9 cellular contexts compared by ENCODE assay signal in the genomic region with DNA sequence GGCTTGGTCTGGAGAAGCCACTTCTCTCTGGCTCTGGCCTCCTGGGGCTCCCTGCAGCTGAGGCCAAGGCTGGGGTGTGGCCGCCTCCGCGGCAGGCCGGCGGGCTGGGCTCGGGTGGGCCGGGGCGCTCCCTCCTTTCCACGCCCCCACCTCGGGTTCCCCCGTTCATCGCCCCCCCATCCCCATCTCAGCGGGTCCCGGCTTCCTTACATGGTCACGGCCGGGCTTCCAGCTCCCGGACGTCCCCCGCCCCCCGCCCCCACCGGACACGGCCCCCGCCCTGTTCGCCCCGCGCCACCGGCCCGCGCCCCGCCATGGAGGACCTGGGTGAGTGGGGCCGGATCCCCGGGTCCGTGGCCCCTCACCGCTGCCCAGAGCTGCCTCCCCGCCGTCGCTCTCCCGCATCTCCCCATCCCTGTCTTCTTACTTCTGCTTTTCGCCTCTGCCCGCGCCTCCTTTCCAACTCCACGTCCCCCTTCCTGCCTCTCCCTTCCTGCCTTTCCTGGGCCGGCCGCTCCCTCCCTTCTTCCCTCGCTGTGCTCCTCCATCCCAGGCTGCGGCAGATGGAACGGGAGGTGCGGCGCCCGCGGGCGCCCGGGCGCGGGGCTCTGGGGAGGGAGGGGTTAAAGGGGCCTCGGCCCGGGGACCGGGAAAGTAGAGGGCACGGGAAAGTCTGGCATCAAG. TPM values are rescaled to one million over a fixed set of nuclear protein-coding genes. Genes with fewer than 3 reads are reported as not detected.
DNase-seq lines count a peak whose midpoint lies in the region; ATAC-seq and TF ChIP-seq lines count a peak whose summit lies in the region.
"Had no signal": no experiment of that assay in that cellular context is flagged by ENCODE, and none has a peak within 500 bp of the region (broad histone marks: within the 10 kb centered on the region; RNA-seq: fewer than 3 reads in every experiment).

A gene (plus strand): TSS at position 278 of the 684 bp plus-strand sequence. CDS start 37 bp downstream, at position 315.

- H3K9me3 Mint-ChIP-seq in activated T-cell treated with anti-CD3 and anti-CD28 coated beads, Interleukin-2, amount 50 U/mL, for 72 hours, result no peaks in the 10 kb centered on the region
- H3K9me3 Mint-ChIP-seq in natural killer cell, result no peaks in the 10 kb centered on the region
- H3K9me3 Mint-ChIP-seq: activated naive CD4-positive, alpha-beta T cell treated with anti-CD3 and anti-CD28 coated beads, Interleukin-2, amount 50 U/mL, for 72 hours had no signal

- no peaks in the 10 kb centered on the region for H3F3A ChIP-seq in MM.1S (ENCODE audit: insufficient read depth, low read length)

- H3K27ac Mint-ChIP-seq in activated T-cell treated with anti-CD3 and anti-CD28 coated beads, Interleukin-2, amount 50 U/mL, for 72 hours, result peak within 1 kb of the TSS; percentile 57
- H3K27ac Mint-ChIP-seq in natural killer cell, result peak within 1 kb of the TSS in 1 of 2 donors; percentile 42

- no peaks in the 10 kb centered on the region for H4K20me1 ChIP-seq in MM.1S (ENCODE audit: insufficient read depth, low read length)

- intact Hi-C loops in natural killer cell (cut with micrococcal nuclease), result no loop called here

- DNase-seq in activated T-cell treated with anti-CD3 and anti-CD28 coated beads, Interleukin-2, amount 50 U/mL, for 72 hours, result no peak
- DNase-seq in activated T-cell treated with anti-CD3 and anti-CD28 coated beads, Interleukin-2, amount 50 U/mL, for 1 hour, result no peak
- DNase-seq in fibroblast of the aortic adventitia (ENCODE audit: low read depth), result peak; percentile 67
- no peak for DNase-seq in natural killer cell
- DNase-seq in MM.1S, result no peak
- DNase-seq in superior temporal gyrus (ENCODE audit: extremely low spot score), result no peak

- no peaks in the 10 kb centered on the region for H3K79me2 ChIP-seq in MM.1S (ENCODE audit: low read length)

- peaks cover 25% of the 10 kb centered on the region for H3K27me3 ChIP-seq in MM.1S (replicated peaks; ENCODE audit: insufficient read depth, low read length)

- H3K4me1 Mint-ChIP-seq in activated T-cell treated with anti-CD3 and anti-CD28 coated beads, Interleukin-2, amount 50 U/mL, for 72 hours (ENCODE audit: low read depth), result peaks cover 24% of the 10 kb centered on the region
- peaks cover 0 to 20% of the 10 kb centered on the region in 2 donors for H3K4me1 Mint-ChIP-seq in natural killer cell

- peaks cover 0 to 3% of the 10 kb centered on the region in 2 donors for H3K36me3 Mint-ChIP-seq in activated T-cell treated with anti-CD3 and anti-CD28 coated beads, Interleukin-2, amount 50 U/mL, for 72 hours (ENCODE audit: insufficient read depth in 2 of 2)
- no peaks in the 10 kb centered on the region for H3K36me3 Mint-ChIP-seq in natural killer cell
- H3K36me3 Mint-ChIP-seq: activated naive CD4-positive, alpha-beta T cell treated with anti-CD3 and anti-CD28 coated beads, Interleukin-2, amount 50 U/mL, for 72 hours had no signal

- no peaks in the 10 kb centered on the region for H3K9me3 ChIP-seq in MM.1S (replicated peaks; ENCODE audit: insufficient read depth, low read length)

- H3K4me3 ChIP-seq in WI38 (ENCODE audit: low read depth, low read length), result peak within 1 kb of the TSS; percentile 70
- peak within 1 kb of the TSS; percentile 82 for H3K4me3 ChIP-seq in fibroblast of the aortic adventitia (ENCODE audit: low read depth, low read length)
- H3K4me3 ChIP-seq in MM.1S (ENCODE audit: low read length), result no peak within 1 kb of the TSS

- peaks cover 49% of the 10 kb centered on the region for H3K27me3 Mint-ChIP-seq in activated T-cell treated with anti-CD3 and anti-CD28 coated beads, Interleukin-2, amount 50 U/mL, for 72 hours (ENCODE audit: low read depth)
- H3K27me3 Mint-ChIP-seq in natural killer cell (ENCODE audit: low read depth in 2 of 2), result peaks cover 0 to 23% of the 10 kb centered on the region in 2 donors

- H3K36me3 ChIP-seq in MM.1S (replicated peaks; ENCODE audit: insufficient read depth, low read length), result no peaks in the 10 kb centered on the region

- ATAC-seq in activated T-cell treated with anti-CD3 and anti-CD28 coated beads, Interleukin-2, amount 50 U/mL, for 72 hours (replicated peaks in 1 of 2), result no peak
- ATAC-seq in natural killer cell (no peak), GM21825 (IDR thresholded peaks at IDR 0.05; ENCODE audit: unreplicated experiment) (no peak)

- no peak within 1 kb of the TSS for H2AFZ ChIP-seq in MM.1S (ENCODE audit: low read length)

- H3K9me2 ChIP-seq in MM.1S (replicated peaks; ENCODE audit: insufficient read depth, low read length), result no peaks in the 10 kb centered on the region

- no peak within 1 kb of the TSS for H3K27ac ChIP-seq in MM.1S (ENCODE audit: low read length)

- H3K4me2 ChIP-seq in MM.1S (ENCODE audit: low read depth, low read length), result no peak within 1 kb of the TSS

- TF ChIP-seq CTCF in WI38 (IDR thresholded peaks at IDR 0.05; ENCODE audit: low read depth, low read length) (no peak), fibroblast of the aortic adventitia (IDR thresholded peaks at IDR 0.05; ENCODE audit: insufficient read depth, low read length) (no peak), natural killer cell (IDR thresholded peaks at IDR 0.05) (no peak), MM.1S (IDR thresholded peaks at IDR 0.05; ENCODE audit: low read length) (no peak)

- H3K9ac ChIP-seq in MM.1S (ENCODE audit: low read length), result no peak within 1 kb of the TSS

- peak within 1 kb of the TSS; percentile 78 to 85 for H3K4me3 Mint-ChIP-seq in activated T-cell treated with anti-CD3 and anti-CD28 coated beads, Interleukin-2, amount 50 U/mL, for 72 hours
- H3K4me3 Mint-ChIP-seq in natural killer cell, result peak within 1 kb of the TSS; percentile 77

- no peaks in the 10 kb centered on the region for H3K4me1 ChIP-seq in MM.1S (ENCODE audit: low read length)

RNA-seq across cellular contexts. Expression of the gene that starts here (rescaled TPM):
- 1 to 10 TPM; 1.3 to 4.4 TPM for total RNA-seq in activated T-cell treated with anti-CD3 and anti-CD28 coated beads, Interleukin-2, amount 50 U/mL, for 72 hours
- total RNA-seq in fibroblast of the aortic adventitia (ENCODE audit: low replicate concordance) (30.3 and 56.7 TPM in 2 replicates), natural killer cell (1 to 10 TPM in 1 of 3 donors, under 1 TPM in 2; 0.72 to 1.3 (median 0.78) TPM)
